8 cellular contexts compared by ENCODE assay signal in the genomic region with DNA sequence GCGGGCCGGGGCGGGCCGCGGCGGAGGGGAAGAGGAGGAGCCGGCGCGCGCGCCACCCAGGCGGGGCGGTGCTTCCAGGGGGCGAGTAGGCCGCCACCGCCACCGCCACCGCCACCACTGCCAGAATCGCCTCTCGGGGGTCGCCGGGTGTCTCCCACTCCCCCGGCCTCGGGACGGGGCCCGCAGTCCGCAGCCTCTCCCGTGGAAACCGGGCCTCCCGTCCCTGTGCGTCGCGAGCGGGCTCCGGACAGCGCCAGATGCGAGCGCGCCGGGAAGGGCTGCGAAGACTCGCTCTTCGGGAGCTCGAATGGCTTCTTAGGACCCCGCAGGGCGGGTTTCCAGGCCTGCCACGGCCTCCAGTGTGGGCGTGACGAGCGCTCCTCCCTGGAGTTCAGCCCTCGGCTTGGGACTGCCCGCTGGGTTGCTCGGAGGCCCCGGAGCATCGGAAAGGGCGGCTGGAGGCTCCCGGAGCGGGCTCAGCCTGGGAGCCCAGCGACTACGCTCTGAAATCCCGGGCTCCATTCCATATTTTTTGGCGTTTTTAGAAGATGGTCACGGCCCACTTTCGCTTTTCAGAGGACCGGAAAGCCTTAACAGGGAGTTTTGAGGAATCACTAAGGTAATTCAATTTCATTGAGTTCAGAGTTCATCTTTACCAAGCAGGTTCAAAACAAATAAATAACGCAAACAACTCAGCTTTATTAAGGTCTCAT. TPM values are rescaled to one million over a fixed set of nuclear protein-coding genes. Genes with fewer than 3 reads are reported as not detected.
DNase-seq lines count a peak whose midpoint lies in the region; ATAC-seq lines count a peak whose summit lies in the region.

No MANE protein-coding gene starts in this region.

- H3K4me1 Mint-ChIP-seq in dendritic cell treated with granulocyte-macrophage colony-stimulating factor and Interleukin-4, amounts not matched to agents 40 ng/mL and 50 ng/mL, for 4 days (ENCODE audit: low read depth), result peaks cover 26% of the 10 kb centered on the region

- H3K4me3 Mint-ChIP-seq in dendritic cell treated with granulocyte-macrophage colony-stimulating factor and Interleukin-4, amounts not matched to agents 40 ng/mL and 50 ng/mL, for 4 days, result peak overlapping the region; percentile 84

- peaks cover 2% of the 10 kb centered on the region for H3K27me3 Mint-ChIP-seq in dendritic cell treated with granulocyte-macrophage colony-stimulating factor and Interleukin-4, amounts not matched to agents 40 ng/mL and 50 ng/mL, for 4 days

- no peaks in the 10 kb centered on the region for H3K9me3 Mint-ChIP-seq in dendritic cell treated with granulocyte-macrophage colony-stimulating factor and Interleukin-4, amounts not matched to agents 40 ng/mL and 50 ng/mL, for 4 days

- peaks cover 4% of the 10 kb centered on the region for H3K36me3 Mint-ChIP-seq in dendritic cell treated with granulocyte-macrophage colony-stimulating factor and Interleukin-4, amounts not matched to agents 40 ng/mL and 50 ng/mL, for 4 days (ENCODE audit: low read depth)

- peak; percentile 16 to 98 (median 92) for DNase-seq in C1 segment of cervical spinal cord (lab: John Stamatoyannopoulos, UW)
- DNase-seq in NCI-H526 (lab: John Stamatoyannopoulos, UW), result peak; percentile 95 to 99
- DNase-seq in activated CD4-positive, alpha-beta T cell treated with anti-CD3 and anti-CD28 coated beads, Interleukin-2, amount 50 U/mL, for 1 hour, result peak; percentile 79
- peak; percentile 96 for DNase-seq in left lobe of liver (ENCODE audit: low spot score)
- peak; percentile 70 for DNase-seq in stimulated activated CD4-positive, alpha-beta T cell treated with anti-CD3 and anti-CD28 coated beads, Interleukin-2, amount 100 ng/mL, for 4 hours (ENCODE audit: low read depth)

- intact Hi-C loops in dendritic cell treated with granulocyte-macrophage colony-stimulating factor and Interleukin-4, amounts not matched to agents 40 ng/mL and 50 ng/mL, for 4 days (cut with micrococcal nuclease), result loop anchor here (1.0 to 2.0 kb wide), 2 partner anchors 55 to 131 kb away; a partner anchor contains a TSS

- ATAC-seq in GM19328 (IDR thresholded peaks at IDR 0.05; ENCODE audit: unreplicated experiment), result peak; percentile 86
- ATAC-seq in HG03469 (IDR thresholded peaks at IDR 0.05; ENCODE audit: unreplicated experiment), result peak; percentile 75
- peak; percentile 90 for ATAC-seq in left lobe of liver

- H3K27ac Mint-ChIP-seq in dendritic cell treated with granulocyte-macrophage colony-stimulating factor and Interleukin-4, amounts not matched to agents 40 ng/mL and 50 ng/mL, for 4 days, result peak overlapping the region; percentile 82

RNA-seq across cellular contexts. Expression of a gene that starts 0.4 kb away (rescaled TPM):
- total RNA-seq in left lobe of liver, result 49.0 TPM

RNA-seq across cellular contexts. Expression of a gene that starts 47.8 kb away (rescaled TPM):
- 1.0 TPM for total RNA-seq in left lobe of liver

RNA-seq across cellular contexts. Expression of a gene that starts 54.9 kb away (rescaled TPM):
- 24.7 TPM for total RNA-seq in left lobe of liver

Comparison
In these comparisons a context has a peak if more than half of its experiments do, and no peak if none do; other contexts are left out.
1. Peak in every context shown above with its lines: DNase-seq and ATAC-seq.